In the genomic region with DNA sequence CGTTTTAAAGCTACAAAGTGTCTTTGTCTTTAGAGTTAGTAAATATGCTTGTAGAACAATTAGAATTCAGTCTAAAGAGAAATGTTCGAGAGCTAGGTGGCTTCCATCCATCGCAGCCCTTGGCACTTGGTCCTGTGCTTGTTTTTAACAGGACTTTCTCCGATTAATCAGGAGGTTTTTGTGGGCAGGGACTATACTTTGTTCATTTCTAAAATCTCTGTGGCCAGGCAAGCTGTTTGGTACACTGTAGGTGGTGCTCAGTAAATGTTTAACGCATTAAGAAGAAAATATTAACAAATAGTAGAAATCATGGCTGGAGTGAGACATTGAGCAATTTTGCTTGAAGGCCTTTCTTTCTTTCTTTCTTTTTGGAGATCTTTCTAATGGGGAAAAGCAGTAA, we compare ENCODE assay signal across 19 cellular contexts. TPM values are rescaled to one million over a fixed set of nuclear protein-coding genes. Genes with fewer than 3 reads are reported as not detected.
"Had no signal": no experiment of that assay in that cellular context is flagged by ENCODE, and none has a peak within 500 bp of the region (broad histone marks: within the 10 kb centered on the region; RNA-seq: fewer than 3 reads in every experiment).

No MANE protein-coding gene starts in this region.

- ATAC-seq: esophagus mucosa; gastrocnemius medialis; heart left ventricle; natural killer cell treated with Interleukin-12 subunit alpha and Interleukin-12 subunit beta and Interleukin-15 and Interleukin-18, amount 100 ng/mL, for 72 hours had no signal

- FAIRE-seq: bronchial epithelial cell had no signal

- H3K4me1 Mint-ChIP-seq: activated naive CD4-positive, alpha-beta T cell treated with anti-CD3 and anti-CD28 coated beads, Interleukin-2, amount 50 U/mL, for 24 hours had no signal

- H3K4me3 Mint-ChIP-seq: activated naive CD4-positive, alpha-beta T cell treated with anti-CD3 and anti-CD28 coated beads, Interleukin-2, amount 50 U/mL, for 24 hours; mesothelial cell of epicardium; natural killer cell treated with Interleukin-12 subunit alpha and Interleukin-12 subunit beta and Interleukin-15 and Interleukin-18, amount 100 ng/mL, for 72 hours; stimulated activated naive CD8-positive, alpha-beta T cell treated with anti-CD3 and anti-CD28 coated beads, Interleukin-15, Interleukin-2, amounts not matched to agents 100 ng/mL and 50 ng/mL, for 24 hours had no signal

- DNase-seq: activated CD4-positive, alpha-beta T cell treated with anti-CD3 and anti-CD28 coated beads, Interleukin-2, amount 50 U/mL, for 48 hours; activated gamma-delta T cell; cerebellar nuclear complex; effector CD4-positive, alpha-beta T cell; gastrocnemius medialis; heart left ventricle; retina; trophoblast cell had no signal

- H3K4me3 ChIP-seq: ascending aorta, gastrocnemius medialis, heart left ventricle, lung had no signal

- H3K9me3 Mint-ChIP-seq: activated naive CD4-positive, alpha-beta T cell treated with anti-CD3 and anti-CD28 coated beads, Interleukin-2, amount 50 U/mL, for 24 hours; mesothelial cell of epicardium; stimulated activated naive CD8-positive, alpha-beta T cell treated with anti-CD3 and anti-CD28 coated beads, Interleukin-15, Interleukin-2, amounts not matched to agents 100 ng/mL and 50 ng/mL, for 24 hours had no signal

- H3K36me3 ChIP-seq: ascending aorta, gastrocnemius medialis, heart left ventricle had no signal

- H3K4me1 ChIP-seq: ascending aorta, gastrocnemius medialis, heart left ventricle had no signal

- H3K27ac Mint-ChIP-seq: activated naive CD4-positive, alpha-beta T cell treated with anti-CD3 and anti-CD28 coated beads, Interleukin-2, amount 50 U/mL, for 24 hours; mesothelial cell of epicardium; natural killer cell treated with Interleukin-12 subunit alpha and Interleukin-12 subunit beta and Interleukin-15 and Interleukin-18, amount 100 ng/mL, for 72 hours; stimulated activated naive CD8-positive, alpha-beta T cell treated with anti-CD3 and anti-CD28 coated beads, Interleukin-15, Interleukin-2, amounts not matched to agents 100 ng/mL and 50 ng/mL, for 24 hours had no signal

- H3K27ac ChIP-seq: ascending aorta, gastrocnemius medialis, heart left ventricle had no signal

- H3K9me3 ChIP-seq: ascending aorta, gastrocnemius medialis, heart left ventricle had no signal

- H3K36me3 Mint-ChIP-seq: mesothelial cell of epicardium; natural killer cell treated with Interleukin-12 subunit alpha and Interleukin-12 subunit beta and Interleukin-15 and Interleukin-18, amount 100 ng/mL, for 72 hours had no signal

RNA-seq across cellular contexts. Expression of gene AGXT2, which starts 20.8 kb away (rescaled TPM):
- total RNA-seq: ascending aorta; bronchial epithelial cell; esophagus mucosa; heart left ventricle; lung; mesothelial cell of epicardium; natural killer cell treated with Interleukin-12 subunit alpha and Interleukin-12 subunit beta and Interleukin-15 and Interleukin-18, amount 100 ng/mL, for 72 hours; skeletal muscle tissue; T-helper 2 cell treated with Interferon-gamma antibody and Interleukin-4, amounts not matched to agents 100 ng/mL and 5 ng/mL, for 36 hours had no signal
- polyA plus RNA-seq: adipose tissue, heart left ventricle, lung had no signal
